23 cellular contexts compared by ENCODE assay signal in genomic region chr3:105807701-105808100, GRCh38.
"Had no signal": no experiment of that assay in that cellular context is flagged by ENCODE, and none has a peak within 500 bp of the region (broad histone marks: within the 10 kb centered on the region; RNA-seq: fewer than 3 reads in every experiment).

No MANE protein-coding gene starts in this region.

- H3K36me3 ChIP-seq: SJSA1 had no signal

- H3K27ac ChIP-seq: SJSA1 had no signal

- H3K27me3 Mint-ChIP-seq: brain had no signal

- H3K9me3 Mint-ChIP-seq: brain, WTC11 had no signal

- H3K4me3 ChIP-seq: SJSA1 had no signal

- H3K4me3 Mint-ChIP-seq: brain, WTC11 had no signal

- H3K36me3 Mint-ChIP-seq: WTC11 had no signal

- H3K27ac Mint-ChIP-seq: brain; T-helper 1 cell treated with Interleukin-12 subunit alpha and Interleukin-12 subunit beta and Interleukin-4 antibody, amounts not matched to agents 30 μg/mL and 1 μg/mL, for 36 hours; WTC11 had no signal

- H3K27me3 ChIP-seq: SJSA1 had no signal

- ATAC-seq: Panc1, SK-N-SH treated with all-trans-retinoic acid at 6 μM for 48 hours, WTC11 had no signal

- DNase-seq: activated CD4-positive, alpha-beta T cell treated with anti-CD3 and anti-CD28 coated beads for 48 hours; activated CD4-positive, CD25-positive, alpha-beta regulatory T cell treated with anti-CD3 and anti-CD28 coated beads, Interleukin-2, amount 50 U/mL, for 72 hours; activated naive CD4-positive, alpha-beta T cell treated with anti-CD3 and anti-CD28 coated beads, Interleukin-2, amount 50 U/mL, for 16 hours; activated T-cell treated with anti-CD3 and anti-CD28 coated beads for 4 hours; amygdala; MM.1S; NCI-H1105; NCI-H1436; NCI-H1694 treated with DMSO at 0.1 percent for 48 hours; NCI-H2029 treated with DMSO at 0.1 percent for 48 hours; NCI-H345; NCI-H510A; NCI-H526 treated with DMSO at 0.1 percent for 48 hours; NK-92 treated with Interleukin-12 subunit alpha and Interleukin-12 subunit beta, amount 100 ng/mL, for 24 hours; OCI-M1; RPMI8226; SHP77 had no signal

- H3K9me3 ChIP-seq: SJSA1 had no signal
